In genomic region chr12:51218607-51219161, GRCh38 we compare ENCODE assay signal across 8 cellular contexts. TPM values are rescaled to one million over a fixed set of nuclear protein-coding genes. Genes with fewer than 3 reads are reported as not detected.
A peak's percentile ranks its signal among the peaks of the same experiment; 100 is the strongest.
DNase-seq lines count a peak whose midpoint lies in the region; ATAC-seq and TF ChIP-seq lines count a peak whose summit lies in the region.

No MANE protein-coding gene starts in this region.

- ATAC-seq in GM18517 (IDR thresholded peaks at IDR 0.05; ENCODE audit: unreplicated experiment) (no peak), GM21825 (IDR thresholded peaks at IDR 0.05; ENCODE audit: unreplicated experiment) (no peak)

- TF ChIP-seq CTCF in GM12864 (IDR thresholded peaks at IDR 0.05; ENCODE audit: low read depth, low read length, missing control alignments) (no peak), colonic mucosa (IDR thresholded peaks at IDR 0.05) (no peak)

- peak overlapping the region; percentile 86 for H3K27ac ChIP-seq in colonic mucosa

- H3K36me3 ChIP-seq in colonic mucosa, result no peaks in the 10 kb centered on the region

- no peaks in the 10 kb centered on the region for H3K9me3 ChIP-seq in colonic mucosa

- H3K27me3 ChIP-seq in colonic mucosa, result no peaks in the 10 kb centered on the region

- H3K4me3 ChIP-seq in GM12864 (ENCODE audit: low read depth, low read length) (peak overlapping the region; percentile 72), colonic mucosa (peak overlapping the region; percentile 79)

- H3K4me1 ChIP-seq in colonic mucosa, result peaks cover 4% of the 10 kb centered on the region

- intact Hi-C loops in colonic mucosa (cut with DNase I), result no loop called here

- H3K9ac ChIP-seq in colonic mucosa (ENCODE audit: low read depth in 2 of 2, low read length in 2 of 2), result peak overlapping the region; percentile 62 to 68

- peak; percentile 5 for DNase-seq in GM12864 (ENCODE audit: low read depth)
- DNase-seq in NCI-H69 (lab: John Stamatoyannopoulos, UW), result peak; percentile 59
- peak; percentile 42 for DNase-seq in colonic mucosa
- DNase-seq in mesenteric fat pad (ENCODE audit: low spot score), result peak; percentile 75
- no peak for DNase-seq in anterior cingulate cortex (lab: John Stamatoyannopoulos, UW)
- no peak for DNase-seq in MV-4-11 (lab: John Stamatoyannopoulos, UW)

RNA-seq across cellular contexts. Expression of gene POU6F1, which starts 0.8 kb away (rescaled TPM):
- total RNA-seq in colonic mucosa, result 1 to 10 TPM; 4.9 to 5.6 TPM
- total RNA-seq in mesenteric fat pad, result 14.8 TPM

RNA-seq across cellular contexts. Expression of gene DAZAP2, which starts 19.9 kb away (rescaled TPM):
- total RNA-seq in colonic mucosa (100 to 1,000 TPM; 220 to 291 TPM), mesenteric fat pad (159 TPM)

RNA-seq across cellular contexts. Expression of gene TFCP2, which starts 45.7 kb away (rescaled TPM):
- total RNA-seq in colonic mucosa (10 to 100 TPM; 24.4 to 30.9 TPM), mesenteric fat pad (21.9 TPM)

RNA-seq across cellular contexts. Expression of gene SMAGP, which starts 51.5 kb away (rescaled TPM):
- total RNA-seq in colonic mucosa, result 100 to 1,000 TPM in 1 of 2 donors, 10 to 100 TPM in 1; 74.4 to 119 TPM
- total RNA-seq in mesenteric fat pad, result 10.1 TPM

Comparison
In these comparisons a context has a peak if more than half of its experiments do, and no peak if none do; other contexts are left out.
1. DNase-seq: peak in GM12864 (single experiment), NCI-H69 (single experiment), colonic mucosa (single experiment) and mesenteric fat pad (single experiment); none in anterior cingulate cortex (0 of 58) and MV-4-11 (single experiment).